In genomic region chr9:121581775-121582600, GRCh38 we compare ENCODE assay signal across 16 cellular contexts.
DNase-seq lines count a peak whose midpoint lies in the region; ATAC-seq, FAIRE-seq and TF ChIP-seq lines count a peak whose summit lies in the region.
"Had no signal": no experiment of that assay in that cellular context is flagged by ENCODE, and none has a peak within 500 bp of the region (broad histone marks: within the 10 kb centered on the region; RNA-seq: fewer than 3 reads in every experiment).

No MANE protein-coding gene starts in this region.

- H3K14ac ChIP-seq in H9 (ENCODE audit: insufficient read depth, low read length) = peak overlapping the region; percentile 51; the same call in 1 of the 2 replicates

- no peaks in the 10 kb centered on the region for H4K20me1 ChIP-seq in H9 (ENCODE audit: control insufficient read depth, insufficient read depth, insufficient read length)

- H3K23me2 ChIP-seq in H9 (ENCODE audit: insufficient read length, low read depth, low read length, poor library complexity, severe bottlenecking) = no peaks in the 10 kb centered on the region

- H3K9me3 Mint-ChIP-seq in H9 = no peaks in the 10 kb centered on the region; a peak in 1 of 5 replicates
- H3K9me3 Mint-ChIP-seq: activated CD4-positive, alpha-beta memory T cell treated with anti-CD3 and anti-CD28 coated beads, Interleukin-2, amount 10 ng/mL, durations not matched to agents 7 days and 5 days had no signal

- H3K27me3 ChIP-seq in H9 (ENCODE audit: insufficient read depth, low read length) (no peaks in the 10 kb centered on the region), right cardiac atrium (ENCODE audit: control insufficient read depth, insufficient read depth) (no peaks in the 10 kb centered on the region)
- H3K27me3 ChIP-seq: gastroesophageal sphincter had no signal

- no peaks in the 10 kb centered on the region for H3K36me3 Mint-ChIP-seq in H9 (ENCODE audit: insufficient read depth in 1 of 3, low read depth in 3 of 3)

- H3K18ac ChIP-seq in H9 (ENCODE audit: insufficient read length, low read depth, low read length) = no peak overlapping the region

- FAIRE-seq in D721Med (lab: Jason Lieb, UNC) = no peak
- FAIRE-seq: GM18507, kidney had no signal

- DNase-seq in H9 (peak; percentile 58), astrocyte of the hippocampus (ENCODE audit: low read depth, low spot score) (peak; percentile 36), right cardiac atrium (peak; percentile 36 to 86 (median 78)), nucleus accumbens (lab: John Stamatoyannopoulos, UW) (peak in 54 of 56 donors; percentile 15 to 84 (median 63)), D721Med (ENCODE audit: insufficient read length, low spot score) (no peak)
- DNase-seq: activated CD4-positive, alpha-beta memory T cell treated with anti-CD3 and anti-CD28 coated beads, Interleukin-2, amount 10 ng/mL, durations not matched to agents 7 days and 5 days; activated T-cell treated with anti-CD3 and anti-CD28 coated beads, Interleukin-2, amount 50 U/mL, for 48 hours; DMS153; kidney; NCI-H1694; NCI-H510A had no signal

- no peak overlapping the region for H2BK15ac ChIP-seq in H9 (ENCODE audit: low read depth, low read length)

- H3K4me3 Mint-ChIP-seq in H9 = peak overlapping the region in 1 of 2 experiments; percentile 55; a peak in 1 of 5 replicates
- H3K4me3 Mint-ChIP-seq: activated CD4-positive, alpha-beta memory T cell treated with anti-CD3 and anti-CD28 coated beads, Interleukin-2, amount 10 ng/mL, durations not matched to agents 7 days and 5 days had no signal

- intact Hi-C loops in right cardiac atrium (cut with DNase I) = no loop called here

- H2AFZ ChIP-seq in H9 (ENCODE audit: low read length) = no peak overlapping the region

- H3K79me2 ChIP-seq in H9 (ENCODE audit: insufficient read depth, low read length) = no peaks in the 10 kb centered on the region

- no peak overlapping the region for H3K9ac ChIP-seq in H9 (ENCODE audit: extremely low read depth, insufficient read length, low read length)

- no peak overlapping the region for H3T11ph ChIP-seq in H9 (ENCODE audit: low read length)

- H4K91ac ChIP-seq in H9 (ENCODE audit: insufficient read length, low read depth, low read length) = no peak overlapping the region

- H3K4me3 ChIP-seq in right cardiac atrium (ENCODE audit: low read length) = no peak overlapping the region
- H3K4me3 ChIP-seq: gastroesophageal sphincter had no signal

- TF ChIP-seq CTCF in H9 (conservative IDR thresholded peaks at IDR 0.05) = no peak
- no peak for TF ChIP-seq CTCF in D721Med (IDR thresholded peaks at IDR 0.05; ENCODE audit: insufficient read depth, missing control alignments)

- no peak overlapping the region for H2AK5ac ChIP-seq in H9 (ENCODE audit: insufficient read length, low read length)

- H3K9me3 ChIP-seq in H9 (ENCODE audit: control insufficient read depth, low read depth, low read length) = no peaks in the 10 kb centered on the region
- no peaks in the 10 kb centered on the region for H3K9me3 ChIP-seq in right cardiac atrium (ENCODE audit: control insufficient read depth, low read length)
- H3K9me3 ChIP-seq: gastroesophageal sphincter had no signal

- no peak overlapping the region for H3K27ac Mint-ChIP-seq in H9
- H3K27ac Mint-ChIP-seq: activated CD4-positive, alpha-beta memory T cell treated with anti-CD3 and anti-CD28 coated beads, Interleukin-2, amount 10 ng/mL, durations not matched to agents 7 days and 5 days had no signal

- H3K4me1 Mint-ChIP-seq in H9 = peaks cover 17 to 34% of the 10 kb centered on the region in 2 experiments
- H3K4me1 Mint-ChIP-seq: activated CD4-positive, alpha-beta memory T cell treated with anti-CD3 and anti-CD28 coated beads, Interleukin-2, amount 10 ng/mL, durations not matched to agents 7 days and 5 days had no signal

- H3K27me3 Mint-ChIP-seq in H9 (ENCODE audit: low read depth) = peaks cover 21% of the 10 kb centered on the region

- no peak overlapping the region for H4K5ac ChIP-seq in H9 (ENCODE audit: insufficient read length, low read depth, low read length)

- no peak overlapping the region for H2BK120ac ChIP-seq in H9 (ENCODE audit: low read depth, low read length, poor library complexity, severe bottlenecking)

- H3K27ac ChIP-seq in H9 (ENCODE audit: insufficient read length, low read depth, low read length) (no peak overlapping the region), right cardiac atrium (ENCODE audit: low read length) (no peak overlapping the region)

- H3K4ac ChIP-seq in H9 (ENCODE audit: low read depth, low read length) = no peak overlapping the region

- H2BK5ac ChIP-seq in H9 (ENCODE audit: insufficient read length, low read length) = no peak overlapping the region

- peak; percentile 11 to 18 for ATAC-seq in right cardiac atrium
- no peak for ATAC-seq in HG03159 (IDR thresholded peaks at IDR 0.05; ENCODE audit: unreplicated experiment)
- ATAC-seq in HG02938 (IDR thresholded peaks at IDR 0.05; ENCODE audit: unreplicated experiment) = no peak
- ATAC-seq in HG02571 (IDR thresholded peaks at IDR 0.05; ENCODE audit: unreplicated experiment) = no peak
- ATAC-seq: gastroesophageal sphincter had no signal

- H4K8ac ChIP-seq in H9 (replicated peaks; ENCODE audit: insufficient read length, low read depth, low read length) = no peak overlapping the region

- WGBS in H9 (ENCODE audit: extremely low coverage, insufficient read length, low lambda C conversion rate) = no CpG with 5 or more reads among the region's 19 CpGs
- 45% methylated on average over 19 of the region's 19 CpGs for WGBS in right cardiac atrium

- H3K4me2 ChIP-seq in H9 (ENCODE audit: insufficient read depth, insufficient read length, low read length) = no peak overlapping the region

- no peak overlapping the region for H2BK12ac ChIP-seq in H9 (ENCODE audit: insufficient read length, low read depth, low read length)

- no peak overlapping the region for H2BK20ac ChIP-seq in H9 (ENCODE audit: low read depth, low read length, poor library complexity, severe bottlenecking)

- H3K23ac ChIP-seq in H9 (ENCODE audit: insufficient read length, low read depth, low read length) = no peak overlapping the region

- H3K4me1 ChIP-seq in H9 (ENCODE audit: insufficient read depth, low read length) = no peaks in the 10 kb centered on the region
- peaks cover 2% of the 10 kb centered on the region for H3K4me1 ChIP-seq in right cardiac atrium (ENCODE audit: control insufficient read depth, insufficient read depth, low read length)

- H3K79me1 ChIP-seq in H9 (ENCODE audit: insufficient read depth, low read depth, low read length, poor library complexity, severe bottlenecking) = no peaks in the 10 kb centered on the region

- no peak overlapping the region for H3K56ac ChIP-seq in H9 (ENCODE audit: insufficient read length, low read depth, low read length)

Comparison
In these comparisons a context has a peak if more than half of its experiments do, and no peak if none do; other contexts are left out.
1. ATAC-seq: peak in right cardiac atrium (2 of 2); none in HG03159 (single experiment), HG02938 (single experiment) and HG02571 (single experiment).